In the genomic region with DNA sequence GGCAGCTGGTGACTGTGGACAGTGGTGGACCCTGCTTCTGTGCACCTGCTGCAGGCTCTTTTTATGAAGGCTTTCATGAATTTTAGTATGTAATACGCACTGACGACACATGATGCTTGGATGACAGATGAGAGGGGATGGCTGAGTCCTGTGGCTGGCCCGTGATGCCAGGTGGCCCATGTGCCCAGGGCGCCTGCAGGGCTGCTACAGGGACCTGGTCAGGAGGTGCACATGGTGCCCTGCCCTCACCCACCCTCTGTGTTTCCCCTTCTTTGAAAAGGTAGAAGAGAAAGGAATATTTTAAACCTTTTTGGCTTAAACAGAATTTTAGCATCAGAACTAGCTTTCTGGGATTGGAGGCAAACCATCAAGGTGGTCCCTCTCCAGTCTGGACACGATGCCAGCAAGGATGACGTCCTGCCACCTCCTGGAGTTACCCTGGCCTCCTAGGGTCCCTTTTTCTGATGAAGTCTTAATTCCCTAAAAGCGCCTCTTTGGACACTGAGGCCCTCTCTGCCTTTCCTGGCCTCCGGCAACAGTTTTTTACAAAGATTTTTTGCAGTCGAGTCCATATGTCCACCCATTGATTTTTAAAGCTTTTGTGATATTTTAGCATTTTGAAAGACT, we compare ENCODE assay signal across 1 cellular context.
TF ChIP-seq lines count a peak whose summit lies in the region.

No MANE protein-coding gene starts in this region.

TF ChIP-seq in HCT116, 20 proteins besides CTCF, POLR2A, EP300 and RAD21:
- TF ChIP-seq SP1 (IDR thresholded peaks at IDR 0.05; ENCODE audit: low read depth) (no peak), TCF7L2 (IDR thresholded peaks at IDR 0.05; ENCODE audit: borderline replicate concordance, extremely low read depth, insufficient read depth, insufficient read length) (no peak), EZH2phosphoT487 (IDR thresholded peaks at IDR 0.05; ENCODE audit: borderline replicate concordance) (no peak), JUND (IDR thresholded peaks at IDR 0.05) (no peak), EZH2 (IDR thresholded peaks at IDR 0.05) (no peak), POLR2AphosphoS5 (IDR thresholded peaks at IDR 0.05; ENCODE audit: low read depth, low read length) (no peak), ZNF274 (IDR thresholded peaks at IDR 0.05; ENCODE audit: low read depth, low read length) (no peak), YY1 (IDR thresholded peaks at IDR 0.05; ENCODE audit: extremely low read depth, insufficient replicate concordance, low read depth, low read length) (no peak)
- TF ChIP-seq, protein P1, sequence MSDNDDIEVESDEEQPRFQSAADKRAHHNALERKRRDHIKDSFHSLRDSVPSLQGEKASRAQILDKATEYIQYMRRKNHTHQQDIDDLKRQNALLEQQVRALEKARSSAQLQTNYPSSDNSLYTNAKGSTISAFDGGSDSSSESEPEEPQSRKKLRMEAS (IDR thresholded peaks at IDR 0.05), result no peak
- TF ChIP-seq, protein P2, sequence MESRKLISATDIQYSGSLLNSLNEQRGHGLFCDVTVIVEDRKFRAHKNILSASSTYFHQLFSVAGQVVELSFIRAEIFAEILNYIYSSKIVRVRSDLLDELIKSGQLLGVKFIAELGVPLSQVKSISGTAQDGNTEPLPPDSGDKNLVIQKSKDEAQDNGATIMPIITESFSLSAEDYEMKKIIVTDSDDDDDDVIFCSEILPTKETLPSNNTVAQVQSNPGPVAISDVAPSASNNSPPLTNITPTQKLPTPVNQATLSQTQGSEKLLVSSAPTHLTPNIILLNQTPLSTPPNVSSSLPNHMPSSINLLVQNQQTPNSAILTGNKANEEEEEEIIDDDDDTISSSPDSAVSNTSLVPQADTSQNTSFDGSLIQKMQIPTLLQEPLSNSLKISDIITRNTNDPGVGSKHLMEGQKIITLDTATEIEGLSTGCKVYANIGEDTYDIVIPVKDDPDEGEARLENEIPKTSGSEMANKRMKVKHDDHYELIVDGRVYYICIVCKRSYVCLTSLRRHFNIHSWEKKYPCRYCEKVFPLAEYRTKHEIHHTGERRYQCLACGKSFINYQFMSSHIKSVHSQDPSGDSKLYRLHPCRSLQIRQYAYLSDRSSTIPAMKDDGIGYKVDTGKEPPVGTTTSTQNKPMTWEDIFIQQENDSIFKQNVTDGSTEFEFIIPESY (IDR thresholded peaks at IDR 0.05; ENCODE audit: extremely low read depth, insufficient replicate concordance, low read length), result no peak
- TF ChIP-seq, protein P3, sequence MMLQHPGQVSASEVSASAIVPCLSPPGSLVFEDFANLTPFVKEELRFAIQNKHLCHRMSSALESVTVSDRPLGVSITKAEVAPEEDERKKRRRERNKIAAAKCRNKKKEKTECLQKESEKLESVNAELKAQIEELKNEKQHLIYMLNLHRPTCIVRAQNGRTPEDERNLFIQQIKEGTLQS (IDR thresholded peaks at IDR 0.05), result no peak
TF ChIP-seq in HCT116: peak in this region for 0.
